1 cellular context compared by ENCODE assay signal in the genomic region with DNA sequence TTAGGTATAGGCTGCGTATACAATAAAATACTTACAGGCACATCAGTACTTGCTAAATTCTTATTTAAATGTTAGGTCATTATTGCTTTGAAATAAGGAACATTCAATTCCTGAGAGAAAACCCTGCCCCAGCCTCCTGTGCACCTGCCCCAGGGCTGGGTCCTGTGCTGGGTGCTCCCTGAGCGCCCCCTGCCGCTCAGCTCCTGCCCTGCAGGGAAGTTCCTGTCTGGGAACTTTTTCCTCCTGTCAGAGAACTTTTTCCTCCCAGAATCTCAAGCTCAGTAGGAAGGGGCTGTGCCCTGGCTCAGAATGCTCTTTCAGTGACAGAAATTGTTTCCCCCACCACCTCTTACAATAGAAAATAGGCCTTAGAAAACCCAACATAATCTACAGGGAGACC.
TF ChIP-seq lines count a peak whose summit lies in the region.

No MANE protein-coding gene starts in this region.

TF ChIP-seq in SK-N-SH treated with all-trans-retinoic acid at 6 μM for 48 hours, 23 proteins besides CTCF, POLR2A, EP300 and RAD21 (continued from another document):
- TF ChIP-seq, protein P1, sequence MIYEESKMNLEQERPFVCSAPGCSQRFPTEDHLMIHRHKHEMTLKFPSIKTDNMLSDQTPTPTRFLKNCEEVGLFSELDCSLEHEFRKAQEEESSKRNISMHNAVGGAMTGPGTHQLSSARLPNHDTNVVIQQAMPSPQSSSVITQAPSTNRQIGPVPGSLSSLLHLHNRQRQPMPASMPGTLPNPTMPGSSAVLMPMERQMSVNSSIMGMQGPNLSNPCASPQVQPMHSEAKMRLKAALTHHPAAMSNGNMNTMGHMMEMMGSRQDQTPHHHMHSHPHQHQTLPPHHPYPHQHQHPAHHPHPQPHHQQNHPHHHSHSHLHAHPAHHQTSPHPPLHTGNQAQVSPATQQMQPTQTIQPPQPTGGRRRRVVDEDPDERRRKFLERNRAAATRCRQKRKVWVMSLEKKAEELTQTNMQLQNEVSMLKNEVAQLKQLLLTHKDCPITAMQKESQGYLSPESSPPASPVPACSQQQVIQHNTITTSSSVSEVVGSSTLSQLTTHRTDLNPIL (CRISPR knock-in tag; IDR thresholded peaks at IDR 0.05; ENCODE audit: low read depth): no peak
- TF ChIP-seq ZFP30 (CRISPR knock-in tag; IDR thresholded peaks at IDR 0.05) (no peak), ZNF565 (CRISPR knock-in tag; conservative IDR thresholded peaks at IDR 0.05; ENCODE audit: low read depth) (no peak), SNAI2 (CRISPR knock-in tag; IDR thresholded peaks at IDR 0.05) (no peak), ZC3H10 (CRISPR knock-in tag; IDR thresholded peaks at IDR 0.05) (no peak)
